ENCODE assay signal across 16 cellular contexts in the genomic region with DNA sequence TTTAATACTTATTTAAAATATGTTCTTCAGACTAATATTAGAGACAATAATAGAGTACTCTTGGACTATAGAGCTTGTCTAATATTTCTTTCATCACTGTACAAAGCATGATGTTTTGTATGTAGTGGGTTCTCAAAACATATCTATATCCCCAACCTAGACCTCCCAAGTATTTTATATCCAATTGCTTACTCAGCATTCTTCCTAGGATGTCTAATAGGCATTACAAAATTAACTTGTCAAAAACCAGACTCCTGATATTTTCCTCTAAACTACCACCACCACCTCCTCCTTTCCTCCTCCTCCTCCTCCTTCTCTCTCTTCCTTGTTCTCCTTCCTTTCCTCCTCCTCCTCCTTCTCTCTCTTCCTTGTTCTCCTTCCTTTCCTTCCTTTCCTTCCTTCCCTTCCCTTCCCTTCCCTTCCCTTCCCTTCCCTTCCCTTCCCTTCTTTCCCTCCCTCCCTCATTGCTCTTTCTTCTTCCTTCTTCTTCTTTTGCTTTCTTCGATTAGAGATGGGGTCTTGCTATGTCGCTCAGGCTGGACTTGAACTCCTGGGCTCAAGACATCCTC. TPM values are rescaled to one million over a fixed set of nuclear protein-coding genes. Genes with fewer than 3 reads are reported as not detected.
"Had no signal": no experiment of that assay in that cellular context is flagged by ENCODE, and none has a peak within 500 bp of the region (broad histone marks: within the 10 kb centered on the region; RNA-seq: fewer than 3 reads in every experiment).

No MANE protein-coding gene starts in this region.

- DNase-seq: colonic mucosa; dermis blood vessel endothelial cell; erythroblast; left colon; mucosa of descending colon; naive thymus-derived CD8-positive, alpha-beta T cell; small intestine; stimulated activated CD4-positive, alpha-beta T cell treated with anti-CD3 and anti-CD28 coated beads, Interleukin-12 subunit alpha, Interleukin-12 subunit beta, amount 100 ng/mL, for 4 hours; stimulated activated naive CD4-positive, alpha-beta T cell treated with Interleukin-2 at 50 U/mL for 16 hours; trophoblast cell had no signal

- H3K36me3 ChIP-seq: colonic mucosa, neutrophil had no signal

- ATAC-seq: foreskin keratinocyte; left colon; naive thymus-derived CD8-positive, alpha-beta T cell had no signal

- H3K4me1 ChIP-seq: colonic mucosa, foreskin keratinocyte, right atrium auricular region had no signal

- H3K27me3 ChIP-seq: colonic mucosa, foreskin keratinocyte, hepatocyte, neutrophil, right atrium auricular region had no signal

- H3K27ac ChIP-seq: colonic mucosa, foreskin keratinocyte, neutrophil, right atrium auricular region had no signal

- H3K4me3 ChIP-seq: colonic mucosa, hepatocyte, mucosa of descending colon, right atrium auricular region had no signal

- H3K9me3 ChIP-seq: colonic mucosa, mucosa of descending colon, neutrophil, right atrium auricular region had no signal

RNA-seq across cellular contexts. Expression of a gene that starts 21.3 kb away (rescaled TPM):
- total RNA-seq: kidney epithelial cell had no signal

RNA-seq across cellular contexts. Expression of a gene that starts 29.4 kb away (rescaled TPM):
- total RNA-seq: dermis blood vessel endothelial cell, foreskin keratinocyte, kidney epithelial cell, osteoblast, right atrium auricular region had no signal

RNA-seq across cellular contexts. Expression of a gene that starts 32.7 kb away (rescaled TPM):
- total RNA-seq: naive thymus-derived CD8-positive, alpha-beta T cell; osteoblast had no signal
